Comparison of ENCODE assay signal across 8 cellular contexts in the genomic region with DNA sequence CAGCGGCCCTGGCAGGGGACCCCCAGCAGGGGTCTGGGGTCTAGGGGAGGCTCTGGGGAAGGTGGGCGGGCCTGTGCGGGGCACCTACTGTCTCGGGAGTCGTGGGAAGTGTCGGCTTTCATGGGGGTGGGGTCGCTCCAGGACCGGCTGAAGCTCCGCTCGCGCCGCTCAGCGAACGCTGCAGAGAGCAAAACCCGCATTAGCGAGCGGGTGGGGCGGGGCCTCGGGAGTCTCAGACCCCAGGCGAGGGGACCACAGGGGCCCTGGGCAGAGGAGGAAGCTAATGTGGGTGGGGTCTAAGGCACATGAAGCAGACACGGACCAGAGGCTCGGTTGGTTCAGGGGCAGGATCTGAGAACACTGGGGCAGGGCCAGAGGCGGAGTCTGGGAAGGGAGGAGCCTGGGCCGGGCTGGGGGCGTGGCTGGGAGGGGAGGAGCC. TPM values are rescaled to one million over a fixed set of nuclear protein-coding genes. Genes with fewer than 3 reads are reported as not detected.
A peak's percentile ranks its signal among the peaks of the same experiment; 100 is the strongest.
DNase-seq lines count a peak whose midpoint lies in the region; ATAC-seq and TF ChIP-seq lines count a peak whose summit lies in the region.

No MANE protein-coding gene starts in this region.

- 45 to 54% (median 49%) methylated on average over 20 to 25 of the region's 25 CpGs for WGBS in ovary, 3 donors

- peak; percentile 88 for DNase-seq in AG08396 (ENCODE audit: low spot score)
- DNase-seq in OCI-M1 (lab: John Stamatoyannopoulos, UW), result peak; percentile 9
- DNase-seq in activated effector memory CD4-positive, alpha-beta T cell treated with Interleukin-2 at 50 U/mL for 16 hours, result peak; percentile 40
- DNase-seq in globus pallidus (ENCODE audit: low spot score), result peak; percentile 33
- peak; percentile 64 to 81 (median 72) for DNase-seq in ovary
- no peak for DNase-seq in H4 (ENCODE audit: low spot score)

- TF ChIP-seq EP300 in ovary (IDR thresholded peaks at IDR 0.05), result no peak

- no peak overlapping the region for H3K27ac ChIP-seq in ovary

- no peaks in the 10 kb centered on the region for H3K36me3 ChIP-seq in ovary

- H3K27me3 ChIP-seq in ovary, result no peaks in the 10 kb centered on the region

- ATAC-seq in GM21576 (IDR thresholded peaks at IDR 0.05; ENCODE audit: unreplicated experiment) (peak; percentile 46), HG03025 (IDR thresholded peaks at IDR 0.05; ENCODE audit: low FRiP score, unreplicated experiment) (no peak)

- TF ChIP-seq CTCF in ovary (IDR thresholded peaks at IDR 0.05), result no peak

- H3K9me3 ChIP-seq in ovary, result no peaks in the 10 kb centered on the region

- TF ChIP-seq POLR2A in ovary (IDR thresholded peaks at IDR 0.05), result no peak

- peaks cover 13% of the 10 kb centered on the region for H3K4me1 ChIP-seq in ovary (ENCODE audit: insufficient read depth)

- intact Hi-C loops in ovary (cut with DNase I), result no loop called here

- peak overlapping the region; percentile 25 for H3K4me3 ChIP-seq in ovary

RNA-seq across cellular contexts. Expression of gene NSMF, which starts 5.5 kb away (rescaled TPM):
- 10 to 100 TPM; 22.9 to 50.3 (median 35.4) TPM for total RNA-seq in ovary
- polyA plus RNA-seq in ovary, result 10 to 100 TPM; 24.0 to 29.5 TPM
- 17.1 and 19.1 TPM in 2 replicates for total RNA-seq in H4 (2014; rRNA removed; shearing (Covaris generic))

RNA-seq across cellular contexts. Expression of gene ENTPD8, which starts 12.5 kb away (rescaled TPM):
- total RNA-seq in ovary, result under 1 TPM in 5 of 7 donors, not detected in 2; 0.10 to 0.57 (median 0.24) TPM
- polyA plus RNA-seq in ovary, result under 1 TPM in 1 of 2 donors, not detected in 1; 0.11 TPM
- 0.08 TPM in 1 of 2 replicates, not detected in the other for total RNA-seq in H4 (2014; rRNA removed; shearing (Covaris generic))

RNA-seq across cellular contexts. Expression of gene NOXA1, which starts 30.5 kb away (rescaled TPM):
- 10 to 100 TPM in 5 of 7 donors, 1 to 10 TPM in 2; 8.5 to 18.5 (median 13.8) TPM for total RNA-seq in ovary
- 1 to 10 TPM in 1 of 2 donors, not detected in 1; 7.1 TPM for polyA plus RNA-seq in ovary
- not detected in 2 replicates for total RNA-seq in H4 (2014; rRNA removed; shearing (Covaris generic))

RNA-seq across cellular contexts. Expression of gene EXD3, which starts 30.7 kb away (rescaled TPM):
- 10 to 100 TPM; 19.5 to 30.6 (median 26.2) TPM for total RNA-seq in ovary
- 10 to 100 TPM in 1 of 2 donors, 1 to 10 TPM in 1; 1.0 to 19.4 TPM for polyA plus RNA-seq in ovary
- 1.4 and 2.8 TPM in 2 replicates for total RNA-seq in H4 (2014; rRNA removed; shearing (Covaris generic))
